In the genomic region with DNA sequence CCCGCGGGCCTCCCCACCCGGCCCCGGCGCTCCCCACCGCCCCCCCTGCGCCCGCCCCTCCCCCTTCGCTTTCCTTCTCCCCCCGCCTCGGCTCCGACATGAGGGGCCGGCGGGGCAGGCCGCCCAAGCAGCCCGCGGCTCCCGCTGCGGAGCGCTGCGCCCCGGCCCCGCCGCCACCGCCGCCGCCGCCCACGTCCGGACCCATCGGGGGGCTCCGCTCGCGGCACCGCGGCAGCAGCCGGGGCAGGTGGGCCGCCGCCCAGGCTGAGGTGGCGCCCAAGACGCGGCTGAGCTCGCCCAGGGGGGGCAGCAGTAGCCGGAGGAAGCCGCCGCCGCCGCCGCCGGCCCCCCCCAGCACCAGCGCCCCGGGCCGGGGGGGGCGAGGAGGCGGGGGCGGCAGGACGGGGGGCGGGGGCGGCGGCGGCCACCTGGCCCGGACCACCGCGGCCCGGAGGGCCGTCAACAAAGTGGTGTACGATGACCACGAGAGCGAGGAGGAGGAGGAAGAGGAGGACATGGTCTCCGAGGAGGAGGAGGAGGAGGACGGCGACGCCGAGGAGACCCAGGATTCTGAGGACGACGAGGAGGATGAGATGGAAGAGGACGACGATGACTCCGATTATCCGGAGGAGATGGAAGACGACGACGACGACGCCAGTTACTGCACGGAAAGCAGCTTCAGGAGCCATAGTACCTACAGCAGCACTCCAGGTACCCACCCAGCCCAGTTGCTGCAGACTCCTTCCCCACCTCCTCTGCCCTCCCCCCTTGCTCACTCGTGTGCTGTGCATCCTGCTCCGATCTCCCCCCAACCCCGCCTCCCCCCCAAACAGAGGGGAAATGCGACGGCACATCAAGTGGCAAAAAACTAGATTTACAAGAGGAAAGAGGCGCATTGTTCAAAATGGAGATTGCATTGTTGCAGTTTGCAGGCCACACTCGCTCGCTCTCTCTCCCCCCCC, we compare ENCODE assay signal across 8 cellular contexts. TPM values are rescaled to one million over a fixed set of nuclear protein-coding genes. Genes with fewer than 3 reads are reported as not detected.
DNase-seq lines count a peak whose midpoint lies in the region; ATAC-seq, FAIRE-seq and TF ChIP-seq lines count a peak whose summit lies in the region.
"Not testable (repeated sequence)": the region's sequence is repeated elsewhere in the genome, so short reads cannot be mapped to it uniquely, and the experiment has no call there.

No MANE protein-coding gene starts in this region.

- H3K9ac ChIP-seq in neural cell (ENCODE audit: low read length), result peak overlapping the region; percentile 90

- DNase-seq in EH (ENCODE audit: low read depth) (peak; percentile 48), H54 (ENCODE audit: insufficient read length, low spot score) (peak; percentile 20), Kasumi-1 (lab: John Stamatoyannopoulos, UW) (peak; percentile 47 to 54), SW480 (ENCODE audit: low spot score) (peak; percentile 44)
- DNase-seq in activated naive CD4-positive, alpha-beta T cell treated with anti-CD3 and anti-CD28 coated beads, Interleukin-2, amount 50 U/mL, for 16 hours, result peak; percentile 49
- DNase-seq in stimulated activated naive CD4-positive, alpha-beta T cell (lab: John Stamatoyannopoulos, UW), result peak; percentile 66 to 84 (median 70)

- H3K9me2 ChIP-seq in neural cell (ENCODE audit: insufficient read depth, low read length), result not testable (repeated sequence)

- not testable (repeated sequence) for H3K27me3 ChIP-seq in gastroesophageal sphincter; neural cell (ENCODE audit: insufficient read depth, low read depth, low read length)

- 1% methylated on average over 16 of the region's 94 CpGs; no CpG with 5 or more reads in 1 of the 2 donors for WGBS in gastroesophageal sphincter (ENCODE audit: low coverage in 1 of 2), 2 donors

- not testable (repeated sequence) for TF ChIP-seq RAD21 in neural cell (conservative IDR thresholded peaks at IDR 0.05)

- not testable (repeated sequence) for H3F3A ChIP-seq in neural cell (ENCODE audit: insufficient read depth, low read length, poor library complexity, severe bottlenecking)

- not testable (repeated sequence) for TF ChIP-seq EP300 in gastroesophageal sphincter (IDR thresholded peaks at IDR 0.05); neural cell (conservative IDR thresholded peaks at IDR 0.05; ENCODE audit: poor library complexity, severe bottlenecking)

- H4K20me1 ChIP-seq in neural cell (ENCODE audit: insufficient read depth), result not testable (repeated sequence)

- not testable (repeated sequence) for H2AFZ ChIP-seq in neural cell (ENCODE audit: low read depth, low read length)

- H3K36me3 ChIP-seq in gastroesophageal sphincter; neural cell (ENCODE audit: insufficient read depth, low read length): not testable (repeated sequence)

- not testable (repeated sequence) for TF ChIP-seq CTCF in gastroesophageal sphincter (IDR thresholded peaks at IDR 0.05); neural cell (IDR thresholded peaks at IDR 0.05; ENCODE audit: poor library complexity, severe bottlenecking)

- not testable (repeated sequence) for FAIRE-seq in H54 (lab: Jason Lieb, UNC)

- H3K4me1 ChIP-seq in gastroesophageal sphincter, result peaks cover 5 to 51% (median 15%) of the 10 kb centered on the region in 3 donors

- H3K4me2 ChIP-seq in neural cell (ENCODE audit: low read length), result not testable (repeated sequence)

- peaks cover 43% of the 10 kb centered on the region for H3K79me2 ChIP-seq in neural cell (replicated peaks; ENCODE audit: insufficient read depth, low read length)

- peak; percentile 80 for ATAC-seq in gastroesophageal sphincter

- H3K4me3 ChIP-seq in gastroesophageal sphincter (peak overlapping the region; percentile 82 to 90), neural cell (ENCODE audit: low read length) (peak overlapping the region; percentile 85)

- H3K27ac ChIP-seq in gastroesophageal sphincter (peak overlapping the region; percentile 94 to 98 (median 97)), neural cell (ENCODE audit: low read length) (peak overlapping the region; percentile 92)

- H3K9me3 ChIP-seq in gastroesophageal sphincter; neural cell (ENCODE audit: low read length): not testable (repeated sequence)

- not testable (repeated sequence) for TF ChIP-seq POLR2A in H54 (IDR thresholded peaks at IDR 0.05; ENCODE audit: low read depth, low read length); gastroesophageal sphincter (IDR thresholded peaks at IDR 0.05)

TF ChIP-seq in neural cell, 6 proteins besides CTCF, POLR2A, EP300 and RAD21:
- TF ChIP-seq, protein P1, sequence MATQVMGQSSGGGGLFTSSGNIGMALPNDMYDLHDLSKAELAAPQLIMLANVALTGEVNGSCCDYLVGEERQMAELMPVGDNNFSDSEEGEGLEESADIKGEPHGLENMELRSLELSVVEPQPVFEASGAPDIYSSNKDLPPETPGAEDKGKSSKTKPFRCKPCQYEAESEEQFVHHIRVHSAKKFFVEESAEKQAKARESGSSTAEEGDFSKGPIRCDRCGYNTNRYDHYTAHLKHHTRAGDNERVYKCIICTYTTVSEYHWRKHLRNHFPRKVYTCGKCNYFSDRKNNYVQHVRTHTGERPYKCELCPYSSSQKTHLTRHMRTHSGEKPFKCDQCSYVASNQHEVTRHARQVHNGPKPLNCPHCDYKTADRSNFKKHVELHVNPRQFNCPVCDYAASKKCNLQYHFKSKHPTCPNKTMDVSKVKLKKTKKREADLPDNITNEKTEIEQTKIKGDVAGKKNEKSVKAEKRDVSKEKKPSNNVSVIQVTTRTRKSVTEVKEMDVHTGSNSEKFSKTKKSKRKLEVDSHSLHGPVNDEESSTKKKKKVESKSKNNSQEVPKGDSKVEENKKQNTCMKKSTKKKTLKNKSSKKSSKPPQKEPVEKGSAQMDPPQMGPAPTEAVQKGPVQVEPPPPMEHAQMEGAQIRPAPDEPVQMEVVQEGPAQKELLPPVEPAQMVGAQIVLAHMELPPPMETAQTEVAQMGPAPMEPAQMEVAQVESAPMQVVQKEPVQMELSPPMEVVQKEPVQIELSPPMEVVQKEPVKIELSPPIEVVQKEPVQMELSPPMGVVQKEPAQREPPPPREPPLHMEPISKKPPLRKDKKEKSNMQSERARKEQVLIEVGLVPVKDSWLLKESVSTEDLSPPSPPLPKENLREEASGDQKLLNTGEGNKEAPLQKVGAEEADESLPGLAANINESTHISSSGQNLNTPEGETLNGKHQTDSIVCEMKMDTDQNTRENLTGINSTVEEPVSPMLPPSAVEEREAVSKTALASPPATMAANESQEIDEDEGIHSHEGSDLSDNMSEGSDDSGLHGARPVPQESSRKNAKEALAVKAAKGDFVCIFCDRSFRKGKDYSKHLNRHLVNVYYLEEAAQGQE (IDR thresholded peaks at IDR 0.05; ENCODE audit: borderline replicate concordance), result peak; percentile 37
- TF ChIP-seq TAF1 (IDR thresholded peaks at IDR 0.05; ENCODE audit: low read depth) (peak; percentile 27), POLR2AphosphoS5 (IDR thresholded peaks at IDR 0.05) (peak; percentile 44)

RNA-seq across cellular contexts. Expression of a gene that starts 0.6 kb away (rescaled TPM):
- 10 to 100 TPM; 55.5 to 74.5 (median 68.3) TPM for total RNA-seq in gastroesophageal sphincter
- polyA plus RNA-seq in neural cell, result 46.7 and 59.2 TPM in 2 replicates
- polyA minus RNA-seq in neural cell, result 196 and 269 TPM in 2 replicates

Comparison
In these comparisons a context has a peak if more than half of its experiments do, and no peak if none do; other contexts are left out.
1. Peak in every context shown above with its lines: DNase-seq, ATAC-seq, H3K4me3 ChIP-seq and H3K27ac ChIP-seq.